Comparison of ENCODE assay signal across 8 cellular contexts in genomic region chr12:120200364-120200817, GRCh38. TPM values are rescaled to one million over a fixed set of nuclear protein-coding genes. Genes with fewer than 3 reads are reported as not detected.
DNase-seq lines count a peak whose midpoint lies in the region; ATAC-seq and TF ChIP-seq lines count a peak whose summit lies in the region.
"Not testable (repeated sequence)": the region's sequence is repeated elsewhere in the genome, so short reads cannot be mapped to it uniquely, and the experiment has no call there.

No MANE protein-coding gene starts in this region.

- DNase-seq in BE2C; endothelial cell (ENCODE audit: low spot score); immature natural killer cell; nephron progenitor cell; stimulated activated naive B cell treated with anti-CD40 and anti-IgM and Interleukin-4, amounts not matched to agents 10 μg/mL and 1 μg/mL and 100 μg/mL, for 72 hours: not testable (repeated sequence)

- 1 to 4% (median 3%) methylated on average over 17 of the region's 17 CpGs for WGBS in adipose tissue, 3 donors

- H3K36me3 ChIP-seq in BE2C (peaks cover 54% of the 10 kb centered on the region), HUES48 (ENCODE audit: control insufficient read depth, insufficient read depth, low read length) (peaks cover 48% of the 10 kb centered on the region)

- not testable (repeated sequence) for H3K27me3 ChIP-seq in BE2C; HUES48 (ENCODE audit: control insufficient read depth, insufficient read depth, low read length)

- not testable (repeated sequence) for H3K27me3 Mint-ChIP-seq in T-helper 1 cell treated with Interleukin-12 subunit alpha and Interleukin-12 subunit beta and Interleukin-4 antibody, amounts not matched to agents 30 μg/mL and 1 μg/mL, for 36 hours (ENCODE audit: low read depth); endothelial cell (ENCODE audit: unreplicated experiment); nephron progenitor cell (ENCODE audit: low read depth, poor library complexity); stimulated activated naive B cell treated with anti-CD40 and anti-IgM and Interleukin-4, amounts not matched to agents 10 μg/mL and 1 μg/mL and 100 μg/mL, for 72 hours
- H3K27me3 Mint-ChIP-seq in immature natural killer cell (ENCODE audit: low read depth in 3 of 3), result peaks cover 4 to 13% (median 7%) of the 10 kb centered on the region in 3 donors

- peak overlapping the region; percentile 98 for H3K4me3 Mint-ChIP-seq in T-helper 1 cell treated with Interleukin-12 subunit alpha and Interleukin-12 subunit beta and Interleukin-4 antibody, amounts not matched to agents 30 μg/mL and 1 μg/mL, for 36 hours
- peak overlapping the region; percentile 97 for H3K4me3 Mint-ChIP-seq in endothelial cell (ENCODE audit: unreplicated experiment)
- peak overlapping the region; percentile 94 to 100 (median 100) for H3K4me3 Mint-ChIP-seq in immature natural killer cell
- H3K4me3 Mint-ChIP-seq in nephron progenitor cell, result peak overlapping the region; percentile 94
- H3K4me3 Mint-ChIP-seq in stimulated activated naive B cell treated with anti-CD40 and anti-IgM and Interleukin-4, amounts not matched to agents 10 μg/mL and 1 μg/mL and 100 μg/mL, for 72 hours, result peak overlapping the region; percentile 87 to 96

- not testable (repeated sequence) for H3K9me3 Mint-ChIP-seq in T-helper 1 cell treated with Interleukin-12 subunit alpha and Interleukin-12 subunit beta and Interleukin-4 antibody, amounts not matched to agents 30 μg/mL and 1 μg/mL, for 36 hours; endothelial cell (ENCODE audit: unreplicated experiment); immature natural killer cell; nephron progenitor cell; stimulated activated naive B cell treated with anti-CD40 and anti-IgM and Interleukin-4, amounts not matched to agents 10 μg/mL and 1 μg/mL and 100 μg/mL, for 72 hours

- H3K27ac Mint-ChIP-seq in T-helper 1 cell treated with Interleukin-12 subunit alpha and Interleukin-12 subunit beta and Interleukin-4 antibody, amounts not matched to agents 30 μg/mL and 1 μg/mL, for 36 hours, result peak overlapping the region; percentile 96
- peak overlapping the region; percentile 72 for H3K27ac Mint-ChIP-seq in endothelial cell (ENCODE audit: unreplicated experiment)
- H3K27ac Mint-ChIP-seq in immature natural killer cell, result peak overlapping the region; percentile 87 to 97 (median 95)
- H3K27ac Mint-ChIP-seq in nephron progenitor cell, result peak overlapping the region; percentile 99
- peak overlapping the region; percentile 100 for H3K27ac Mint-ChIP-seq in stimulated activated naive B cell treated with anti-CD40 and anti-IgM and Interleukin-4, amounts not matched to agents 10 μg/mL and 1 μg/mL and 100 μg/mL, for 72 hours

- ATAC-seq in stimulated activated naive B cell treated with anti-CD40 and anti-IgM and Interleukin-4, amounts not matched to agents 10 μg/mL and 1 μg/mL and 100 μg/mL, for 72 hours (replicated peaks), result not testable (repeated sequence)

- not testable (repeated sequence) for H3K4me1 ChIP-seq in BE2C; HUES48 (ENCODE audit: control insufficient read depth, insufficient read depth, low read length)

- H3K36me3 Mint-ChIP-seq in T-helper 1 cell treated with Interleukin-12 subunit alpha and Interleukin-12 subunit beta and Interleukin-4 antibody, amounts not matched to agents 30 μg/mL and 1 μg/mL, for 36 hours (ENCODE audit: low read depth), result peaks cover 35% of the 10 kb centered on the region
- peaks cover 17% of the 10 kb centered on the region for H3K36me3 Mint-ChIP-seq in endothelial cell (ENCODE audit: low read depth, unreplicated experiment)
- peaks cover 0 to 22% (median 0%) of the 10 kb centered on the region in 3 donors for H3K36me3 Mint-ChIP-seq in immature natural killer cell
- H3K36me3 Mint-ChIP-seq in nephron progenitor cell (ENCODE audit: low read depth), result peaks cover 41% of the 10 kb centered on the region
- H3K36me3 Mint-ChIP-seq in stimulated activated naive B cell treated with anti-CD40 and anti-IgM and Interleukin-4, amounts not matched to agents 10 μg/mL and 1 μg/mL and 100 μg/mL, for 72 hours, result peaks cover 35 to 43% of the 10 kb centered on the region in 2 donors

- not testable (repeated sequence) for H3K9me3 ChIP-seq in BE2C; HUES48 (ENCODE audit: control insufficient read depth, insufficient read depth, low read length)

- H3K4me3 ChIP-seq in BE2C (ENCODE audit: low read depth, low read length) (peak overlapping the region; percentile 76), HUES48 (ENCODE audit: low read depth, low read length) (peak overlapping the region; percentile 100)

- H3K4me1 Mint-ChIP-seq in T-helper 1 cell treated with Interleukin-12 subunit alpha and Interleukin-12 subunit beta and Interleukin-4 antibody, amounts not matched to agents 30 μg/mL and 1 μg/mL, for 36 hours (ENCODE audit: low read depth), result peaks cover 30% of the 10 kb centered on the region
- H3K4me1 Mint-ChIP-seq in endothelial cell (ENCODE audit: unreplicated experiment), result peaks cover 20% of the 10 kb centered on the region
- H3K4me1 Mint-ChIP-seq in immature natural killer cell, result peaks cover 31 to 37% of the 10 kb centered on the region in 2 donors
- H3K4me1 Mint-ChIP-seq in nephron progenitor cell, result peaks cover 44% of the 10 kb centered on the region
- peaks cover 24 to 48% of the 10 kb centered on the region in 2 donors for H3K4me1 Mint-ChIP-seq in stimulated activated naive B cell treated with anti-CD40 and anti-IgM and Interleukin-4, amounts not matched to agents 10 μg/mL and 1 μg/mL and 100 μg/mL, for 72 hours

- H3K27ac ChIP-seq in HUES48 (ENCODE audit: low read depth, low read length), result peak overlapping the region; percentile 93
- H3K27ac ChIP-seq in adipose tissue (ENCODE audit: low read depth, low read length), result peak overlapping the region; percentile 54

- TF ChIP-seq CTCF in BE2C (IDR thresholded peaks at IDR 0.05; ENCODE audit: low read depth, low read length); endothelial cell (IDR thresholded peaks at IDR 0.05; ENCODE audit: unreplicated experiment); nephron progenitor cell (IDR thresholded peaks at IDR 0.05): not testable (repeated sequence)

- peak overlapping the region; percentile 97 for H3K9ac ChIP-seq in HUES48 (ENCODE audit: low read depth, low read length)

RNA-seq across cellular contexts. Expression of gene RPLP0, which starts 0.5 kb away (rescaled TPM):
- 4,768 TPM for polyA plus RNA-seq in BE2C (2012; ENCODE audit: insufficient read depth, insufficient read length, low read depth)
- polyA plus RNA-seq in adipose tissue, result 1,000 to 10,000 TPM; 3,544 to 4,823 (median 4,317) TPM
- total RNA-seq in endothelial cell (ENCODE audit: unreplicated experiment), result 2,318 TPM
- 1,000 to 10,000 TPM in 1 of 3 donors, 100 to 1,000 TPM in 2; 528 to 1,271 (median 768) TPM for polyA plus RNA-seq in immature natural killer cell

RNA-seq across cellular contexts. Expression of gene GCN1, which starts 5.9 kb away (rescaled TPM):
- polyA plus RNA-seq in BE2C (2012; ENCODE audit: insufficient read depth, insufficient read length, low read depth), result 108 TPM
- polyA plus RNA-seq in adipose tissue (10 to 100 TPM; 14.6 to 30.5 (median 19.1) TPM), immature natural killer cell (10 to 100 TPM in 2 of 3 donors, 1 to 10 TPM in 1; 9.7 to 26.4 (median 11.3) TPM)
- 54.0 TPM for total RNA-seq in endothelial cell (ENCODE audit: unreplicated experiment)
